In genomic region chr14:76742961-76743360, GRCh38 we compare ENCODE assay signal across 2 cellular contexts.
TF ChIP-seq lines count a peak whose summit lies in the region.

No MANE protein-coding gene starts in this region.

TF ChIP-seq in HepG2, 621 proteins besides CTCF, POLR2A, EP300 and RAD21 (continued from another document):
- TF ChIP-seq UBTF (CRISPR knock-in tag; IDR thresholded peaks at IDR 0.05), result no peak

TF ChIP-seq in GM23338, 12 proteins besides CTCF, POLR2A, EP300 and RAD21:
- TF ChIP-seq ZNF462 (CRISPR knock-in tag; IDR thresholded peaks at IDR 0.05), result no peak
- TF ChIP-seq JUNB (IDR thresholded peaks at IDR 0.05; ENCODE audit: unreplicated experiment), result no peak
- TF ChIP-seq EZH2phosphoT487 (IDR thresholded peaks at IDR 0.05; ENCODE audit: unreplicated experiment), result no peak
- TF ChIP-seq POLR2AphosphoS5 (IDR thresholded peaks at IDR 0.05; ENCODE audit: low read depth), result no peak
- TF ChIP-seq NANOG (IDR thresholded peaks at IDR 0.05; ENCODE audit: borderline replicate concordance), result no peak
- TF ChIP-seq EZH2 (IDR thresholded peaks at IDR 0.05; ENCODE audit: low read depth, unreplicated experiment), result no peak
- no peak for TF ChIP-seq REST (IDR thresholded peaks at IDR 0.05; ENCODE audit: unreplicated experiment)
- no peak for TF ChIP-seq ZNF331 (CRISPR knock-in tag; IDR thresholded peaks at IDR 0.05; ENCODE audit: low read depth)
- no peak for TF ChIP-seq CREB1 (CRISPR knock-in tag; IDR thresholded peaks at IDR 0.05; ENCODE audit: low read depth)
